1 cellular context compared by ENCODE assay signal in genomic region chr16:11677959-11678881, GRCh38.
TF ChIP-seq lines count a peak whose summit lies in the region.

No MANE protein-coding gene starts in this region.

TF ChIP-seq in GM12878, 131 proteins besides CTCF, POLR2A, EP300 and RAD21 (continued from another document and continues in another):
- TF ChIP-seq SIX5 (IDR thresholded peaks at IDR 0.05; ENCODE audit: low read depth, low read length, severe bottlenecking) (no peak), NR2F1 (conservative IDR thresholded peaks at IDR 0.05) (peak; percentile 97), RB1 (IDR thresholded peaks at IDR 0.05; ENCODE audit: borderline replicate concordance) (no peak), E4F1 (IDR thresholded peaks at IDR 0.05; ENCODE audit: borderline replicate concordance, partially characterized antibody) (no peak), TCF7 (IDR thresholded peaks at IDR 0.05; ENCODE audit: borderline replicate concordance) (no peak; the same call in 1 of the 2 replicates), MYB (IDR thresholded peaks at IDR 0.05; ENCODE audit: borderline replicate concordance, low read depth, low read length) (no peak), NFXL1 (IDR thresholded peaks at IDR 0.05; ENCODE audit: borderline replicate concordance) (no peak), SP1 (IDR thresholded peaks at IDR 0.05; ENCODE audit: low read depth, low read length) (no peak), PML (IDR thresholded peaks at IDR 0.05; ENCODE audit: low read length) (peak; percentile 53; the same call in 1 of the 2 replicates), MEF2A (IDR thresholded peaks at IDR 0.05; ENCODE audit: insufficient read depth, low read depth, low read length) (peak; percentile 70), ELK1 (IDR thresholded peaks at IDR 0.05; ENCODE audit: low read depth, low read length) (no peak), MLLT1 (IDR thresholded peaks at IDR 0.05) (no peak), ZSCAN29 (IDR thresholded peaks at IDR 0.05) (no peak), MTA3 (IDR thresholded peaks at IDR 0.05; ENCODE audit: borderline replicate concordance, low read length) (peak; percentile 84), NFYA (IDR thresholded peaks at IDR 0.05; ENCODE audit: borderline replicate concordance, low read depth, low read length) (no peak), KDM1A (IDR thresholded peaks at IDR 0.05; ENCODE audit: borderline replicate concordance) (no peak), E2F8 (IDR thresholded peaks at IDR 0.05; ENCODE audit: low read depth, partially characterized antibody) (no peak), KLF5 (IDR thresholded peaks at IDR 0.05; ENCODE audit: partially characterized antibody) (no peak), ZBTB33 (IDR thresholded peaks at IDR 0.05) (no peak), EED (IDR thresholded peaks at IDR 0.05; ENCODE audit: low read depth) (peak; percentile 93), BACH1 (IDR thresholded peaks at IDR 0.05; ENCODE audit: borderline replicate concordance) (no peak), BCLAF1 (IDR thresholded peaks at IDR 0.05) (no peak), GABPA (IDR thresholded peaks at IDR 0.05; ENCODE audit: low read depth) (no peak), POU2F2 (IDR thresholded peaks at IDR 0.05; ENCODE audit: borderline replicate concordance, low read depth, low read length) (no peak), SPI1 (IDR thresholded peaks at IDR 0.05; ENCODE audit: borderline replicate concordance, insufficient read depth, low read depth, low read length) (peak; percentile 80), STAT3 (IDR thresholded peaks at IDR 0.05; ENCODE audit: low read depth, low read length) (no peak), ZBTB40 (IDR thresholded peaks at IDR 0.05; ENCODE audit: borderline replicate concordance) (no peak), ZNF592 (IDR thresholded peaks at IDR 0.05) (no peak), TARDBP (IDR thresholded peaks at IDR 0.05; ENCODE audit: borderline replicate concordance) (0 out of 2 replicates have a peak, but pooled peaks have one; percentile 46), TCF3 (IDR thresholded peaks at IDR 0.05; ENCODE audit: borderline replicate concordance, insufficient read depth, low read depth, low read length) (no peak), CHD4 (IDR thresholded peaks at IDR 0.05) (no peak), ZNF384 (IDR thresholded peaks at IDR 0.05; ENCODE audit: borderline replicate concordance, low read depth, low read length) (peak; percentile 18; the same call in 1 of the 2 replicates), WRNIP1 (IDR thresholded peaks at IDR 0.05; ENCODE audit: borderline replicate concordance, low read depth, low read length) (no peak), SMAD1 (IDR thresholded peaks at IDR 0.05; ENCODE audit: low read depth, partially characterized antibody) (no peak), BHLHE40 (IDR thresholded peaks at IDR 0.05; ENCODE audit: borderline replicate concordance in 1 of 2, low read depth in 2 of 2, low read length in 1 of 2) (peak; percentile 36 to 68; a peak in 2 of 4 replicates), IRF4 (IDR thresholded peaks at IDR 0.05; ENCODE audit: low read depth, low read length) (peak; percentile 79), NR2C1 (IDR thresholded peaks at IDR 0.05) (no peak), ZNF274 (IDR thresholded peaks at IDR 0.05; ENCODE audit: insufficient read depth, insufficient read length) (no peak)
